In the genomic region with DNA sequence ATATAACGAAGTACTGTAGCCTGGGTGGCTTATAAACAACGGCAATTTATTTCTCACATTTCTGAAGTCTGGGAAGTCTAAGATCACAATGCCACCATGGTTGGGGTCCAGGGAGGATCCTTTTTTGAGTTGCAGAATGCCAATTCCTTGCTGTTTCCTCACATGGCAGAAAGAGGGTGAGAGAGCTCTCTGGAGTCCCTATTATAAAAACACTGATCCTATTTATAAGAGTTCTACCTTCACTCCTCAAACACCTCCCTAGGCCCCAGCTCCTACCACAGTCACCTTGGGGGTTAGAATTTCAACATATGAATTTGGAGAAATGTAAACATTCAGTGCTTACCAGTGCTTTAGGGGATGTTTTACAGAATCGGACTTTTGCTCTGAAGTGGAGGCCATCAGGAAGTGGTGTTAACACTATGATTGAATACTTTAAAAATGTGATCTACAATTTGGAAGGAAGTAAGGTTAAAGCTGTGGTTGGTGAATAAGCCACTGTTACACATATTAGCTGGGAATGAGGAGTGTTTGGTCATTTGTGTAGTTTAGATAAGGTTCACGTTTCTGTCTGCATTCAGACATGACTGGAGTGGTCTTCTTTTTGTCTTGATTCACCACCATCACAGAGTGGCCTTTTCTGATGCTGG, we compare ENCODE assay signal across 14 cellular contexts.
DNase-seq lines count a peak whose midpoint lies in the region; ATAC-seq, FAIRE-seq and TF ChIP-seq lines count a peak whose summit lies in the region.
"Had no signal": no experiment of that assay in that cellular context is flagged by ENCODE, and none has a peak within 500 bp of the region (broad histone marks: within the 10 kb centered on the region; RNA-seq: fewer than 3 reads in every experiment).

No MANE protein-coding gene starts in this region.

- H3K79me2 ChIP-seq in astrocyte (ENCODE audit: insufficient read depth, low read length) = no peaks in the 10 kb centered on the region
- H3K79me2 ChIP-seq in keratinocyte (ENCODE audit: control insufficient read depth, insufficient read depth, low read length) = no peaks in the 10 kb centered on the region

- H3K9me3 Mint-ChIP-seq in astrocyte (ENCODE audit: unreplicated experiment) = no peaks in the 10 kb centered on the region
- no peaks in the 10 kb centered on the region for H3K9me3 Mint-ChIP-seq in T-helper 2 cell treated with Interferon-gamma antibody and Interleukin-4, amounts not matched to agents 5 μg/mL and 100 μg/mL, for 36 hours

- peak overlapping the region; percentile 81 for H3K27ac Mint-ChIP-seq in astrocyte (ENCODE audit: unreplicated experiment)
- H3K27ac Mint-ChIP-seq in T-helper 2 cell treated with Interferon-gamma antibody and Interleukin-4, amounts not matched to agents 5 μg/mL and 100 μg/mL, for 36 hours = no peak overlapping the region
- H3K27ac Mint-ChIP-seq: progenitor cell of endocrine pancreas had no signal

- H3K36me3 ChIP-seq in astrocyte (ENCODE audit: insufficient read depth, low read length) (no peaks in the 10 kb centered on the region), keratinocyte (ENCODE audit: control insufficient read depth in 2 of 2, extremely low read depth in 1 of 2, insufficient read depth in 2 of 2, low read length in 2 of 2) (no peaks in the 10 kb centered on the region), gastrocnemius medialis (no peaks in the 10 kb centered on the region), transverse colon (no peaks in the 10 kb centered on the region)

- in situ Hi-C loops in gastrocnemius medialis (cut with MboI; ENCODE audit: low sequenced_read_pairs in 4 of 4) (loop anchor here in 2 of 4 donors (10.0 kb wide), 1 partner anchor 176 kb away; no protein-coding TSS in a partner anchor), transverse colon (cut with MboI; ENCODE audit: low pct_ligation_motif_present in 1 of 4, low pct_unique_long_range_greater_than_20kb in 1 of 4, low sequenced_read_pairs in 3 of 4) (loop anchor here in 2 of 4 donors (10.0 kb wide), 2 partner anchors 56 to 176 kb away; no protein-coding TSS in a partner anchor)

- peak overlapping the region; percentile 13 for H2AFZ ChIP-seq in astrocyte (ENCODE audit: low read depth, low read length)
- H2AFZ ChIP-seq in keratinocyte (ENCODE audit: control insufficient read depth, low read length) = peak overlapping the region; percentile 69

- POLR2A ChIA-PET in A549 (lab: Yijun Ruan, JAX) = no interaction called here

- DNase-seq in A549 (ENCODE audit: low read depth in 1 of 2, low spot score in 1 of 2) (peak in 1 of 2 experiments; percentile 28), HCEC 1CT (peak; percentile 94), astrocyte (ENCODE audit: low read depth) (peak; percentile 92), keratinocyte (ENCODE audit: low read depth, low spot score) (no peak), gastrocnemius medialis (no peak), transverse colon (no peak), NCI-H2029 treated with DMSO at 0.1 percent for 48 hours (lab: John Stamatoyannopoulos, UW) (no peak)
- no peak for DNase-seq in T-helper 2 cell treated with Interferon-gamma antibody and Interleukin-4, amounts not matched to agents 5 μg/mL and 100 μg/mL, for 36 hours (ENCODE audit: low spot score)
- DNase-seq: activated CD4-positive, alpha-beta T cell treated with anti-CD3 and anti-CD28 coated beads, Interleukin-2, amount 50 U/mL, for 48 hours; aorta; CD4-positive, alpha-beta memory T cell; NCI-H146; SHP77 had no signal

- CTCF ChIA-PET in A549 (lab: Yijun Ruan, JAX) = interaction anchor here (0.8 to 24.6 kb wide), 11 partner anchors 10 to 859 kb away, joined by 3 to 604 read pairs (median 4); no protein-coding TSS in a partner anchor

- FAIRE-seq in A549 (lab: Jason Lieb, UNC) (peak; percentile 81), astrocyte (lab: Jason Lieb, UNC) (peak; percentile 95), keratinocyte (lab: Jason Lieb, UNC) (peak; percentile 95)

- no peak for TF ChIP-seq RAD21 in A549 (conservative IDR thresholded peaks at IDR 0.05 in 1 of 2, IDR thresholded peaks at IDR 0.05 in 1 of 2)

- H3K4me1 ChIP-seq in A549 (peaks cover 29% of the 10 kb centered on the region), astrocyte (ENCODE audit: insufficient read depth, low read length) (peaks cover 34% of the 10 kb centered on the region), keratinocyte (ENCODE audit: control insufficient read depth, extremely low read depth, insufficient read depth, low read length) (peaks cover 38% of the 10 kb centered on the region), gastrocnemius medialis (no peaks in the 10 kb centered on the region), transverse colon (peaks cover 0 to 9% (median 0%) of the 10 kb centered on the region in 4 donors)

- dilution Hi-C loops in keratinocyte (cut with MboI; ENCODE audit: extremely low pct_ligation_motif_present, low sequenced_read_pairs) = no loop called here

- no peaks in the 10 kb centered on the region for H3K9me1 ChIP-seq in keratinocyte (ENCODE audit: control insufficient read depth, extremely low read depth, insufficient read depth, low read length)

- H3K4me2 ChIP-seq in A549 (peak overlapping the region; percentile 28), astrocyte (ENCODE audit: low read length) (peak overlapping the region; percentile 78), keratinocyte (ENCODE audit: control insufficient read depth, extremely low read depth, insufficient read depth, low read depth, low read length) (peak overlapping the region; percentile 68)

- TF ChIP-seq EP300 in A549 (IDR thresholded peaks at IDR 0.05) (no peak), transverse colon (IDR thresholded peaks at IDR 0.05; ENCODE audit: low read depth) (no peak)

- intact Hi-C loops in gastrocnemius medialis (cut with DNase I; ENCODE audit: low total_unique reads) = no loop called here
- intact Hi-C loops in transverse colon (cut with DNase I; ENCODE audit: low total_unique reads) = loop anchor here (5.0 kb wide), 1 partner anchor 188 kb away; no protein-coding TSS in a partner anchor

- H3K36me3 Mint-ChIP-seq in astrocyte (ENCODE audit: low read depth, unreplicated experiment) = no peaks in the 10 kb centered on the region
- H3K36me3 Mint-ChIP-seq in T-helper 2 cell treated with Interferon-gamma antibody and Interleukin-4, amounts not matched to agents 5 μg/mL and 100 μg/mL, for 36 hours (ENCODE audit: low read depth) = no peaks in the 10 kb centered on the region
- H3K36me3 Mint-ChIP-seq: CD4-positive, alpha-beta memory T cell had no signal

- TF ChIP-seq POLR2A in A549 (IDR thresholded peaks at IDR 0.05; ENCODE audit: low read length) (no peak), gastrocnemius medialis (IDR thresholded peaks at IDR 0.05) (no peak), transverse colon (IDR thresholded peaks at IDR 0.05) (no peak)

- peaks cover 58% of the 10 kb centered on the region for H3K4me1 Mint-ChIP-seq in astrocyte (ENCODE audit: low read depth, unreplicated experiment)
- H3K4me1 Mint-ChIP-seq in T-helper 2 cell treated with Interferon-gamma antibody and Interleukin-4, amounts not matched to agents 5 μg/mL and 100 μg/mL, for 36 hours (ENCODE audit: low read depth) = peaks cover 6% of the 10 kb centered on the region

- H3K4me3 Mint-ChIP-seq in astrocyte (ENCODE audit: unreplicated experiment) = no peak overlapping the region
- H3K4me3 Mint-ChIP-seq in T-helper 2 cell treated with Interferon-gamma antibody and Interleukin-4, amounts not matched to agents 5 μg/mL and 100 μg/mL, for 36 hours = no peak overlapping the region
- H3K4me3 Mint-ChIP-seq: CD4-positive, alpha-beta memory T cell had no signal

- H4K20me1 ChIP-seq in astrocyte (ENCODE audit: insufficient read depth, low read length) (no peaks in the 10 kb centered on the region), keratinocyte (ENCODE audit: control insufficient read depth, extremely low read depth, insufficient read depth, low read length) (no peaks in the 10 kb centered on the region)

- peak overlapping the region; percentile 54 for H3K9ac ChIP-seq in astrocyte (ENCODE audit: low read length)
- no peak overlapping the region for H3K9ac ChIP-seq in keratinocyte (ENCODE audit: control insufficient read depth, extremely low read depth, insufficient read depth, low read length)

- H3K27me3 ChIP-seq in astrocyte (ENCODE audit: insufficient read depth, low read length) (no peaks in the 10 kb centered on the region), keratinocyte (ENCODE audit: control insufficient read depth, extremely low read depth, insufficient read depth, low read length) (no peaks in the 10 kb centered on the region), gastrocnemius medialis (no peaks in the 10 kb centered on the region), transverse colon (no peaks in the 10 kb centered on the region)

- TF ChIP-seq CTCF in A549 (IDR thresholded peaks at IDR 0.05) = no peak
- no peak for TF ChIP-seq CTCF in astrocyte (IDR thresholded peaks at IDR 0.05; ENCODE audit: insufficient read depth, low read depth, low read length)
- TF ChIP-seq CTCF in keratinocyte (optimal IDR thresholded peaks at IDR 0.05 in 1 of 3, IDR thresholded peaks at IDR 0.05 in 1 of 3, conservative IDR thresholded peaks at IDR 0.05 in 1 of 3; ENCODE audit: extremely low read depth in 1 of 3, insufficient read depth in 2 of 3, low read length in 3 of 3) = no peak
- TF ChIP-seq CTCF in gastrocnemius medialis (IDR thresholded peaks at IDR 0.05 in 4 of 5, conservative IDR thresholded peaks at IDR 0.05 in 1 of 5) = no peak
- no peak for TF ChIP-seq CTCF in transverse colon (IDR thresholded peaks at IDR 0.05)

- WGBS in A549 (ENCODE audit: missing lambda C conversion rate) = 37% methylated on average over 4 of the region's 4 CpGs
- 32 to 44% methylated on average over 3 to 4 of the region's 4 CpGs for WGBS in transverse colon (ENCODE audit: low coverage in 1 of 2), 2 donors

- no peaks in the 10 kb centered on the region for H3K9me3 ChIP-seq in A549
- H3K9me3 ChIP-seq in astrocyte (ENCODE audit: insufficient read depth, low read depth, low read length) = no peaks in the 10 kb centered on the region
- no peaks in the 10 kb centered on the region for H3K9me3 ChIP-seq in keratinocyte (ENCODE audit: control insufficient read depth, low read depth, low read length)
- no peaks in the 10 kb centered on the region for H3K9me3 ChIP-seq in gastrocnemius medialis
- H3K9me3 ChIP-seq in transverse colon = no peaks in the 10 kb centered on the region

- H3K4me3 ChIP-seq in A549 (no peak overlapping the region), astrocyte (ENCODE audit: insufficient read depth, low read depth, low read length) (no peak overlapping the region), keratinocyte (ENCODE audit: control insufficient read depth in 2 of 3, extremely low read depth in 1 of 3, insufficient read depth in 2 of 3, low read depth in 1 of 3, low read length in 3 of 3) (peak overlapping the region in 1 of 3 experiments; percentile 31), gastrocnemius medialis (no peak overlapping the region), transverse colon (no peak overlapping the region)

- H3K27me3 Mint-ChIP-seq in astrocyte (ENCODE audit: low read depth, unreplicated experiment) = no peaks in the 10 kb centered on the region
- peaks cover 8% of the 10 kb centered on the region for H3K27me3 Mint-ChIP-seq in T-helper 2 cell treated with Interferon-gamma antibody and Interleukin-4, amounts not matched to agents 5 μg/mL and 100 μg/mL, for 36 hours (ENCODE audit: low read depth)
- H3K27me3 Mint-ChIP-seq: CD4-positive, alpha-beta memory T cell; progenitor cell of endocrine pancreas had no signal

- ATAC-seq in A549 (peak in 1 of 2 experiments; percentile 19; a peak in 3 of 6 replicates), gastrocnemius medialis (no peak)

- peak overlapping the region in 1 of 2 experiments; percentile 35; a peak in 1 of 6 replicates for H3K27ac ChIP-seq in A549
- peak overlapping the region; percentile 89 for H3K27ac ChIP-seq in astrocyte (ENCODE audit: low read depth, low read length)
- peak overlapping the region; percentile 48 for H3K27ac ChIP-seq in keratinocyte (ENCODE audit: control insufficient read depth, insufficient read depth, low read length)
- H3K27ac ChIP-seq in gastrocnemius medialis = no peak overlapping the region
- no peak overlapping the region for H3K27ac ChIP-seq in transverse colon

Comparison
In these comparisons a context has a peak if more than half of its experiments do, and no peak if none do; other contexts are left out.
1. DNase-seq: peak in HCEC 1CT (single experiment) and astrocyte (single experiment); none in keratinocyte (single experiment), T-helper 2 cell treated with Interferon-gamma antibody and Interleukin-4, amounts not matched to agents 5 μg/mL and 100 μg/mL, for 36 hours (single experiment), gastrocnemius medialis (0 of 2), transverse colon (single experiment) and NCI-H2029 treated with DMSO at 0.1 percent for 48 hours (single experiment).
2. H3K27ac ChIP-seq: peak in astrocyte (single experiment) and keratinocyte (single experiment); none in gastrocnemius medialis (0 of 4) and transverse colon (0 of 4).
3. H3K4me2 ChIP-seq: peak in every context shown above with its lines; median percentile 78 in astrocyte; 68 in keratinocyte; 28 in A549.